9 cellular contexts compared by ENCODE assay signal in genomic region chr9:91948061-91948422, GRCh38. TPM values are rescaled to one million over a fixed set of nuclear protein-coding genes. Genes with fewer than 3 reads are reported as not detected.
DNase-seq lines count a peak whose midpoint lies in the region; ATAC-seq, FAIRE-seq and TF ChIP-seq lines count a peak whose summit lies in the region.
"Had no signal": no experiment of that assay in that cellular context is flagged by ENCODE, and none has a peak within 500 bp of the region (broad histone marks: within the 10 kb centered on the region; RNA-seq: fewer than 3 reads in every experiment).

No MANE protein-coding gene starts in this region.

- no peak overlapping the region for H3K56ac ChIP-seq in H9 (ENCODE audit: insufficient read length, low read depth, low read length)

- no peak overlapping the region for H2BK5ac ChIP-seq in H9 (ENCODE audit: insufficient read length, low read length)

- no peaks in the 10 kb centered on the region for H4K20me1 ChIP-seq in H9 (ENCODE audit: control insufficient read depth, insufficient read depth, insufficient read length)

- no peak overlapping the region for H4K5ac ChIP-seq in H9 (ENCODE audit: insufficient read length, low read depth, low read length)

- no peaks in the 10 kb centered on the region for H3K79me2 ChIP-seq in H9 (ENCODE audit: insufficient read depth, low read length)

- H3K9me3 Mint-ChIP-seq in H9 (no peaks in the 10 kb centered on the region; a peak in 1 of 5 replicates), WTC11 (0 out of 2 replicates have a peak, but pooled peaks cover 3% of the 10 kb centered on the region)

- no peak overlapping the region for H3K9ac ChIP-seq in H9 (ENCODE audit: extremely low read depth, insufficient read length, low read length)
- H3K9ac ChIP-seq in iPS-15b (ENCODE audit: low read depth, low read length): peak overlapping the region; percentile 37

- no peak for ATAC-seq in WTC11
- no peak for ATAC-seq in HG02678 (IDR thresholded peaks at IDR 0.05; ENCODE audit: unreplicated experiment)

- H3K4me1 ChIP-seq in H9 (ENCODE audit: insufficient read depth, low read length) (no peaks in the 10 kb centered on the region), iPS-15b (ENCODE audit: control insufficient read depth, insufficient read depth, low read length) (peaks cover 22% of the 10 kb centered on the region)

- H3K27ac Mint-ChIP-seq in H9 (no peak overlapping the region), WTC11 (no peak overlapping the region)

- H3K27me3 Mint-ChIP-seq in H9 (ENCODE audit: low read depth) (peaks cover 86% of the 10 kb centered on the region), WTC11 (ENCODE audit: low read depth) (peaks cover 43% of the 10 kb centered on the region)

- POLR2A ChIA-PET in WTC11 (lab: Charles Lee): no interaction called here
- POLR2A ChIA-PET in RWPE1 (lab: Yijun Ruan, JAX; ENCODE audit: low non-redundant PET): no interaction called here

- no peak overlapping the region for H3T11ph ChIP-seq in H9 (ENCODE audit: low read length)

- H3K4me3 Mint-ChIP-seq in H9 (peak overlapping the region; percentile 62 to 84), WTC11 (peak overlapping the region; percentile 89)

- no peak overlapping the region for H2AFZ ChIP-seq in H9 (ENCODE audit: low read length)

- H3K4ac ChIP-seq in H9 (ENCODE audit: low read depth, low read length): no peak overlapping the region

- H3K27ac ChIP-seq in H9 (ENCODE audit: insufficient read length, low read depth, low read length) (no peak overlapping the region), RWPE1 (no peak overlapping the region)

- no CpG with 5 or more reads among the region's 9 CpGs for WGBS in H9 (ENCODE audit: extremely low coverage, insufficient read length, low lambda C conversion rate)

- H3K14ac ChIP-seq in H9 (ENCODE audit: insufficient read depth, low read length): no peak overlapping the region

- no peak for TF ChIP-seq CTCF in H9 (conservative IDR thresholded peaks at IDR 0.05)
- TF ChIP-seq CTCF in WTC11 (IDR thresholded peaks at IDR 0.05): no peak
- no peak for TF ChIP-seq CTCF in retinal pigment epithelial cell (conservative IDR thresholded peaks at IDR 0.05; ENCODE audit: low read depth, low read length)
- TF ChIP-seq CTCF in GM13977 (IDR thresholded peaks at IDR 0.05; ENCODE audit: extremely low read depth, insufficient read depth, missing control alignments): no peak
- no peak for TF ChIP-seq CTCF in RWPE1 (conservative IDR thresholded peaks at IDR 0.05; ENCODE audit: low read depth)

- FAIRE-seq in GM19239 (lab: Jason Lieb, UNC): no peak

- H2BK15ac ChIP-seq in H9 (ENCODE audit: low read depth, low read length): no peak overlapping the region

- H3K18ac ChIP-seq in H9 (ENCODE audit: insufficient read length, low read depth, low read length): no peak overlapping the region

- H2BK120ac ChIP-seq in H9 (ENCODE audit: low read depth, low read length, poor library complexity, severe bottlenecking): no peak overlapping the region

- H3K79me1 ChIP-seq in H9 (ENCODE audit: insufficient read depth, low read depth, low read length, poor library complexity, severe bottlenecking): no peaks in the 10 kb centered on the region

- peaks cover 23% of the 10 kb centered on the region; the same call in 1 of the 2 replicates for H3K27me3 ChIP-seq in H9 (ENCODE audit: insufficient read depth, low read length)
- peaks cover 39% of the 10 kb centered on the region for H3K27me3 ChIP-seq in iPS-15b (ENCODE audit: control insufficient read depth, insufficient read depth, low read length)

- peaks cover 20 to 40% of the 10 kb centered on the region in 2 experiments for H3K4me1 Mint-ChIP-seq in H9
- peaks cover 54% of the 10 kb centered on the region for H3K4me1 Mint-ChIP-seq in WTC11

- H2BK12ac ChIP-seq in H9 (ENCODE audit: insufficient read length, low read depth, low read length): no peak overlapping the region

- no peaks in the 10 kb centered on the region for H3K36me3 ChIP-seq in iPS-15b (ENCODE audit: control insufficient read depth, insufficient read depth, low read length)

- DNase-seq in H9: no peak
- DNase-seq in WTC11 (ENCODE audit: low spot score): peak; percentile 31
- no peak for DNase-seq in retinal pigment epithelial cell (ENCODE audit: low read depth)
- no peak for DNase-seq in GM13977 (ENCODE audit: low spot score)
- DNase-seq in RWPE1 (ENCODE audit: low spot score): no peak
- DNase-seq in GM19239 (ENCODE audit: insufficient read length, low spot score): no peak
- DNase-seq: effector CD4-positive, alpha-beta T cell had no signal

- H3K23me2 ChIP-seq in H9 (ENCODE audit: insufficient read length, low read depth, low read length, poor library complexity, severe bottlenecking): peaks cover 16% of the 10 kb centered on the region

- no peak overlapping the region for H3K23ac ChIP-seq in H9 (ENCODE audit: insufficient read length, low read depth, low read length)

- H3K9me3 ChIP-seq in H9 (ENCODE audit: control insufficient read depth, low read depth, low read length) (no peaks in the 10 kb centered on the region), iPS-15b (ENCODE audit: control insufficient read depth, insufficient read depth, low read length) (no peaks in the 10 kb centered on the region)

- no peaks in the 10 kb centered on the region; a peak in 2 of 7 replicates for H3K36me3 Mint-ChIP-seq in H9 (ENCODE audit: insufficient read depth in 1 of 3, low read depth in 3 of 3)
- H3K36me3 Mint-ChIP-seq in WTC11: no peaks in the 10 kb centered on the region

- peak overlapping the region; percentile 77 for H3K4me2 ChIP-seq in H9 (ENCODE audit: insufficient read depth, insufficient read length, low read length)

- CTCF ChIA-PET in WTC11 (lab: Charles Lee) (interaction anchor here (0.6 to 3.5 kb wide), 6 partner anchors 12 to 190 kb away, joined by 3 to 51 read pairs (median 4); no protein-coding TSS in a partner anchor), RWPE1 (lab: Yijun Ruan, JAX) (interaction anchor here (0.6 to 2.7 kb wide), 5 partner anchors 110 to 962 kb away, joined by 3 to 9 read pairs (median 5); no protein-coding TSS in a partner anchor)

- H4K8ac ChIP-seq in H9 (replicated peaks; ENCODE audit: insufficient read length, low read depth, low read length): no peak overlapping the region

- in situ Hi-C loops in GM13977 (cut with MboI; ENCODE audit: low pct_unique_long_range_greater_than_20kb, low sequenced_read_pairs, unreplicated experiment): no loop called here

- H2BK20ac ChIP-seq in H9 (ENCODE audit: low read depth, low read length, poor library complexity, severe bottlenecking): no peak overlapping the region

- H4K91ac ChIP-seq in H9 (ENCODE audit: insufficient read length, low read depth, low read length): no peak overlapping the region

- no peak overlapping the region for H2AK5ac ChIP-seq in H9 (ENCODE audit: insufficient read length, low read length)

- peak overlapping the region; percentile 86 for H3K4me3 ChIP-seq in iPS-15b (ENCODE audit: low read depth, low read length)
- peak overlapping the region; percentile 46 for H3K4me3 ChIP-seq in retinal pigment epithelial cell (ENCODE audit: low read length)

TF ChIP-seq in WTC11, 78 proteins besides CTCF, POLR2A, EP300 and RAD21:
- TF ChIP-seq ZNF425 (CRISPR knock-in tag; conservative IDR thresholded peaks at IDR 0.05): no peak
- 0 out of 2 replicates have a peak, but pooled peaks have one; percentile 28 for TF ChIP-seq MAX (CRISPR knock-in tag; IDR thresholded peaks at IDR 0.05)
- TF ChIP-seq ZNF281 (CRISPR knock-in tag; IDR thresholded peaks at IDR 0.05): no peak
- no peak for TF ChIP-seq NFYB (CRISPR knock-in tag; conservative IDR thresholded peaks at IDR 0.05; ENCODE audit: low read depth)
- no peak for TF ChIP-seq ZNF263 (CRISPR knock-in tag; IDR thresholded peaks at IDR 0.05; ENCODE audit: low read depth)

RNA-seq across cellular contexts. Expression of gene ROR2, which starts 2.0 kb away (rescaled TPM):
- 2.7 TPM in 2 replicates for total RNA-seq in H9 (2021)
- total RNA-seq in WTC11 (2021): 15.2 to 19.8 TPM (median 15.9 TPM) in 3 replicates
